Comparison of ENCODE assay signal across 1 cellular context in the genomic region with DNA sequence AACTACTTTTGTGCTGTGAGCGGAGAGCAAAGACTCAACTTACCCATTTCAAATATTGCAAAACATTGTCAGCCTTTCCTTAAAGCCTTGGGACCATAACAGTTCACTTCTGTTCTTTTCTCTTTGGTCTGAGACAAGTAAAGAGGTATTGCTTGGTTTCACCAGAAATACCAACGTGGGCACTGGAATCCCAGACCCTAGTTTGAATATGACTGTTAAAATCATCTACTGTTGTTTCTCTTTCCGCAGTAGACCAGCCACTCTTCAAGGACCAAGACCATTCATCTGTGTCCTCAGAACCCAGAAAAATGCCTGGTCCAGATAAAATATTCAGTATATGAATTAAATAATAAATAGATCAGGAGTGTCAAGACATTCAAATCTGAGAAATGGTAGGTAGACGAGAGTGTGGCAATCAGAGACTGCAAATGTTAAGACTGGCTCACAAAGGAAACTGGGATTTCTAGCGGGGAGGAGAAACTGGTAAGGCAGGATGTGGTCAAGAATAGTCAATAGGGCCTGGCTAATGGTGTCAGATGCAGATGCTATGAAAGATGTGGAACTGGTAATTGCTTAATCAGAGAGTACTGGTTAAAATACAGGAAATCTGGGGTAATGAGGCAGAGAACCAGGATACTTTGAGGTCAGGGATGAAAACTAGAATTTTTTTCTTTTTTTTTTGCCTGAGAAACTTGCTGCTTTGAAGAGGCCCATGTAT.
A peak's percentile ranks its signal among the peaks of the same experiment; 100 is the strongest.
TF ChIP-seq lines count a peak whose summit lies in the region.

No MANE protein-coding gene starts in this region.

TF ChIP-seq in GM12878, 131 proteins besides CTCF, POLR2A, EP300 and RAD21 (continued from another document):
- TF ChIP-seq, protein P1, sequence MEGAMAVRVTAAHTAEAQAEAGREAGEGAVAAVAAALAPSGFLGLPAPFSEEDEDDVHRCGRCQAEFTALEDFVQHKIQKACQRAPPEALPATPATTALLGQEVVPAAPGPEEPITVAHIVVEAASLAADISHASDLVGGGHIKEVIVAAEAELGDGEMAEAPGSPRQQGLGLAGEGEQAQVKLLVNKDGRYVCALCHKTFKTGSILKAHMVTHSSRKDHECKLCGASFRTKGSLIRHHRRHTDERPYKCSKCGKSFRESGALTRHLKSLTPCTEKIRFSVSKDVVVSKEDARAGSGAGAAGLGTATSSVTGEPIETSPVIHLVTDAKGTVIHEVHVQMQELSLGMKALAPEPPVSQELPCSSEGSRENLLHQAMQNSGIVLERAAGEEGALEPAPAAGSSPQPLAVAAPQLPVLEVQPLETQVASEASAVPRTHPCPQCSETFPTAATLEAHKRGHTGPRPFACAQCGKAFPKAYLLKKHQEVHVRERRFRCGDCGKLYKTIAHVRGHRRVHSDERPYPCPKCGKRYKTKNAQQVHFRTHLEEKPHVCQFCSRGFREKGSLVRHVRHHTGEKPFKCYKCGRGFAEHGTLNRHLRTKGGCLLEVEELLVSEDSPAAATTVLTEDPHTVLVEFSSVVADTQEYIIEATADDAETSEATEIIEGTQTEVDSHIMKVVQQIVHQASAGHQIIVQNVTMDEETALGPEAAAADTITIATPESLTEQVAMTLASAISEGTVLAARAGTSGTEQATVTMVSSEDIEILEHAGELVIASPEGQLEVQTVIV (IDR thresholded peaks at IDR 0.05; ENCODE audit: borderline replicate concordance, partially characterized antibody): no peak
- TF ChIP-seq MTA2 (IDR thresholded peaks at IDR 0.05; ENCODE audit: low read depth): peak; percentile 57; the same call in 1 of the 2 replicates
- TF ChIP-seq CEBPB (IDR thresholded peaks at IDR 0.05; ENCODE audit: borderline replicate concordance in 1 of 2, low read depth in 2 of 2, low read length in 2 of 2): peak in 1 of 2 experiments; percentile 18; a peak in 1 of 4 replicates
TF ChIP-seq in GM12878: peak in this region for 7.
